Comparison of ENCODE assay signal across 1 cellular context in the genomic region with DNA sequence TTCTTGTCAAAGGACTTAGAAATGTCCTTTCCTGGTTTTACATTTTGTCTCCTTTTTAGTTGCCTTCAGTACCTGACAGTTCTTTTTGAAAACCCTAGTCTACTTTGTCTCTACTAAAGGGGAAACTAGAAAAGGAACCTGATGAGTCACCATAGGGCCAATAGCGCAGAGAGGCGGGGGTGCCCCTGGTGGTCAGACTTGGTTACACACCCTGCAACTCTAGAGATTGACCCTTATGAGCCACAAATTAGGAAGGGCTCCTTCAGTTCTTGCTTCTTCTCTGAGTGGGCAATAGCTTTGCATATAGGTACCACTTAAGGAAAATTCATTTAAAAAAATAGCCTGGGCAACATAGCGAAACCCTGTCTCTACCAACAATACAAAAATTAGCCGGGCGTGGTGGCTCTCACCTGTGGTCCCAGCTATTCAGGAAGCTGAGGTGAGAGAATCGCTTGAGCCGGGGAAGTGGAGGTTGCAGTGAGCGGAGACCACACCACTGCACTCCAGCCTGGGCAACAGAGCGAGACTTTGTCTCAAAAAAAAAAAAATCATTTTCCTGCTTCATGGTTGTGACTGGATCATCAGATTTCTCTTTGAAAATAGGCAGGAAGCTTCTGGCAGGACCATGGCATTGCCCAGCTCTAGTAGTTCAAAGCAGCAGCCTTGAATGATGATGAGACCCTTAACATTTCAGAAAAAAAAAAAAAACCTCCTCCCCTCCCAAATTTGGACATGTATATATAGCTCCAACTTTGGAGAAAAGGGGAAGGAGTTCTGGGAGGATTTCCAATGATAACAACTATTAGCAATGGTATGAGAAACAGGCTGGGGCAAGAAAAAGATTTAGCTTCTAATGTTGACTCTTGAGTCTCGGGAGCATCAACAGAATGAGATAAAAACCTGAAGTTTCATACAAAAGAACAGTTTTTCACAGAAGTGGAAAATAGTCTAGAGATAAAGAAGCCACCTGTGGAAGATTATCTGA.
TF ChIP-seq lines count a peak whose summit lies in the region.

No MANE protein-coding gene starts in this region.

TF ChIP-seq in GM12878, 131 proteins besides CTCF, POLR2A, EP300 and RAD21 (continued from another document and continues in another):
- TF ChIP-seq, protein P1, sequence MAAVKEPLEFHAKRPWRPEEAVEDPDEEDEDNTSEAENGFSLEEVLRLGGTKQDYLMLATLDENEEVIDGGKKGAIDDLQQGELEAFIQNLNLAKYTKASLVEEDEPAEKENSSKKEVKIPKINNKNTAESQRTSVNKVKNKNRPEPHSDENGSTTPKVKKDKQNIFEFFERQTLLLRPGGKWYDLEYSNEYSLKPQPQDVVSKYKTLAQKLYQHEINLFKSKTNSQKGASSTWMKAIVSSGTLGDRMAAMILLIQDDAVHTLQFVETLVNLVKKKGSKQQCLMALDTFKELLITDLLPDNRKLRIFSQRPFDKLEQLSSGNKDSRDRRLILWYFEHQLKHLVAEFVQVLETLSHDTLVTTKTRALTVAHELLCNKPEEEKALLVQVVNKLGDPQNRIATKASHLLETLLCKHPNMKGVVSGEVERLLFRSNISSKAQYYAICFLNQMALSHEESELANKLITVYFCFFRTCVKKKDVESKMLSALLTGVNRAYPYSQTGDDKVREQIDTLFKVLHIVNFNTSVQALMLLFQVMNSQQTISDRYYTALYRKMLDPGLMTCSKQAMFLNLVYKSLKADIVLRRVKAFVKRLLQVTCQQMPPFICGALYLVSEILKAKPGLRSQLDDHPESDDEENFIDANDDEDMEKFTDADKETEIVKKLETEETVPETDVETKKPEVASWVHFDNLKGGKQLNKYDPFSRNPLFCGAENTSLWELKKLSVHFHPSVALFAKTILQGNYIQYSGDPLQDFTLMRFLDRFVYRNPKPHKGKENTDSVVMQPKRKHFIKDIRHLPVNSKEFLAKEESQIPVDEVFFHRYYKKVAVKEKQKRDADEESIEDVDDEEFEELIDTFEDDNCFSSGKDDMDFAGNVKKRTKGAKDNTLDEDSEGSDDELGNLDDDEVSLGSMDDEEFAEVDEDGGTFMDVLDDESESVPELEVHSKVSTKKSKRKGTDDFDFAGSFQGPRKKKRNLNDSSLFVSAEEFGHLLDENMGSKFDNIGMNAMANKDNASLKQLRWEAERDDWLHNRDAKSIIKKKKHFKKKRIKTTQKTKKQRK (IDR thresholded peaks at IDR 0.05; ENCODE audit: low read depth, low read length) = no peak
- TF ChIP-seq, protein P2, sequence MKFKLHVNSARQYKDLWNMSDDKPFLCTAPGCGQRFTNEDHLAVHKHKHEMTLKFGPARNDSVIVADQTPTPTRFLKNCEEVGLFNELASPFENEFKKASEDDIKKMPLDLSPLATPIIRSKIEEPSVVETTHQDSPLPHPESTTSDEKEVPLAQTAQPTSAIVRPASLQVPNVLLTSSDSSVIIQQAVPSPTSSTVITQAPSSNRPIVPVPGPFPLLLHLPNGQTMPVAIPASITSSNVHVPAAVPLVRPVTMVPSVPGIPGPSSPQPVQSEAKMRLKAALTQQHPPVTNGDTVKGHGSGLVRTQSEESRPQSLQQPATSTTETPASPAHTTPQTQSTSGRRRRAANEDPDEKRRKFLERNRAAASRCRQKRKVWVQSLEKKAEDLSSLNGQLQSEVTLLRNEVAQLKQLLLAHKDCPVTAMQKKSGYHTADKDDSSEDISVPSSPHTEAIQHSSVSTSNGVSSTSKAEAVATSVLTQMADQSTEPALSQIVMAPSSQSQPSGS (IDR thresholded peaks at IDR 0.05; ENCODE audit: low read length) = peak; percentile 59; the same call in 1 of the 2 replicates
- no peak for TF ChIP-seq NR2C1 (IDR thresholded peaks at IDR 0.05)
- TF ChIP-seq MEF2B (IDR thresholded peaks at IDR 0.05; ENCODE audit: partially characterized antibody, poor library complexity, severe bottlenecking) = peak; percentile 11
- TF ChIP-seq BRCA1 (IDR thresholded peaks at IDR 0.05; ENCODE audit: low read depth, low read length) = no peak
- TF ChIP-seq CEBPB (IDR thresholded peaks at IDR 0.05; ENCODE audit: borderline replicate concordance in 1 of 2, low read depth in 2 of 2, low read length in 2 of 2) = no peak
- no peak for TF ChIP-seq PAX8 (IDR thresholded peaks at IDR 0.05)
- no peak for TF ChIP-seq BCLAF1 (IDR thresholded peaks at IDR 0.05)
- no peak for TF ChIP-seq CBFB (IDR thresholded peaks at IDR 0.05; ENCODE audit: low read depth)
- TF ChIP-seq, protein P3, sequence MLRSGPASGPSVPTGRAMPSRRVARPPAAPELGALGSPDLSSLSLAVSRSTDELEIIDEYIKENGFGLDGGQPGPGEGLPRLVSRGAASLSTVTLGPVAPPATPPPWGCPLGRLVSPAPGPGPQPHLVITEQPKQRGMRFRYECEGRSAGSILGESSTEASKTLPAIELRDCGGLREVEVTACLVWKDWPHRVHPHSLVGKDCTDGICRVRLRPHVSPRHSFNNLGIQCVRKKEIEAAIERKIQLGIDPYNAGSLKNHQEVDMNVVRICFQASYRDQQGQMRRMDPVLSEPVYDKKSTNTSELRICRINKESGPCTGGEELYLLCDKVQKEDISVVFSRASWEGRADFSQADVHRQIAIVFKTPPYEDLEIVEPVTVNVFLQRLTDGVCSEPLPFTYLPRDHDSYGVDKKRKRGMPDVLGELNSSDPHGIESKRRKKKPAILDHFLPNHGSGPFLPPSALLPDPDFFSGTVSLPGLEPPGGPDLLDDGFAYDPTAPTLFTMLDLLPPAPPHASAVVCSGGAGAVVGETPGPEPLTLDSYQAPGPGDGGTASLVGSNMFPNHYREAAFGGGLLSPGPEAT (IDR thresholded peaks at IDR 0.05; ENCODE audit: low read depth) = peak; percentile 51; the same call in 1 of the 2 replicates
- no peak for TF ChIP-seq ZNF274 (IDR thresholded peaks at IDR 0.05; ENCODE audit: insufficient read depth, insufficient read length)
- no peak for TF ChIP-seq EED (IDR thresholded peaks at IDR 0.05; ENCODE audit: low read depth)
- TF ChIP-seq ZNF217 (IDR thresholded peaks at IDR 0.05) = no peak
- TF ChIP-seq NFXL1 (IDR thresholded peaks at IDR 0.05; ENCODE audit: borderline replicate concordance) = no peak
- TF ChIP-seq YY1 (IDR thresholded peaks at IDR 0.05; ENCODE audit: low read depth, low read length) = peak; percentile 62; the same call in 1 of the 2 replicates
- no peak for TF ChIP-seq GATAD2B (conservative IDR thresholded peaks at IDR 0.05; ENCODE audit: low read depth)
- TF ChIP-seq, protein P4, sequence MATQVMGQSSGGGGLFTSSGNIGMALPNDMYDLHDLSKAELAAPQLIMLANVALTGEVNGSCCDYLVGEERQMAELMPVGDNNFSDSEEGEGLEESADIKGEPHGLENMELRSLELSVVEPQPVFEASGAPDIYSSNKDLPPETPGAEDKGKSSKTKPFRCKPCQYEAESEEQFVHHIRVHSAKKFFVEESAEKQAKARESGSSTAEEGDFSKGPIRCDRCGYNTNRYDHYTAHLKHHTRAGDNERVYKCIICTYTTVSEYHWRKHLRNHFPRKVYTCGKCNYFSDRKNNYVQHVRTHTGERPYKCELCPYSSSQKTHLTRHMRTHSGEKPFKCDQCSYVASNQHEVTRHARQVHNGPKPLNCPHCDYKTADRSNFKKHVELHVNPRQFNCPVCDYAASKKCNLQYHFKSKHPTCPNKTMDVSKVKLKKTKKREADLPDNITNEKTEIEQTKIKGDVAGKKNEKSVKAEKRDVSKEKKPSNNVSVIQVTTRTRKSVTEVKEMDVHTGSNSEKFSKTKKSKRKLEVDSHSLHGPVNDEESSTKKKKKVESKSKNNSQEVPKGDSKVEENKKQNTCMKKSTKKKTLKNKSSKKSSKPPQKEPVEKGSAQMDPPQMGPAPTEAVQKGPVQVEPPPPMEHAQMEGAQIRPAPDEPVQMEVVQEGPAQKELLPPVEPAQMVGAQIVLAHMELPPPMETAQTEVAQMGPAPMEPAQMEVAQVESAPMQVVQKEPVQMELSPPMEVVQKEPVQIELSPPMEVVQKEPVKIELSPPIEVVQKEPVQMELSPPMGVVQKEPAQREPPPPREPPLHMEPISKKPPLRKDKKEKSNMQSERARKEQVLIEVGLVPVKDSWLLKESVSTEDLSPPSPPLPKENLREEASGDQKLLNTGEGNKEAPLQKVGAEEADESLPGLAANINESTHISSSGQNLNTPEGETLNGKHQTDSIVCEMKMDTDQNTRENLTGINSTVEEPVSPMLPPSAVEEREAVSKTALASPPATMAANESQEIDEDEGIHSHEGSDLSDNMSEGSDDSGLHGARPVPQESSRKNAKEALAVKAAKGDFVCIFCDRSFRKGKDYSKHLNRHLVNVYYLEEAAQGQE (IDR thresholded peaks at IDR 0.05; ENCODE audit: low read depth, low read length) = no peak
- TF ChIP-seq LARP7 (IDR thresholded peaks at IDR 0.05) = no peak
- TF ChIP-seq PML (IDR thresholded peaks at IDR 0.05; ENCODE audit: low read length) = peak; percentile 39; the same call in 1 of the 2 replicates
- no peak for TF ChIP-seq KDM1A (IDR thresholded peaks at IDR 0.05; ENCODE audit: borderline replicate concordance)
- no peak for TF ChIP-seq TARDBP (IDR thresholded peaks at IDR 0.05; ENCODE audit: borderline replicate concordance)
- TF ChIP-seq NR2C2 (IDR thresholded peaks at IDR 0.05; ENCODE audit: borderline replicate concordance, control insufficient read depth, insufficient read length, low read depth) = no peak
- TF ChIP-seq NFYA (IDR thresholded peaks at IDR 0.05; ENCODE audit: borderline replicate concordance, low read depth, low read length) = no peak
- peak; percentile 85 for TF ChIP-seq JUNB (IDR thresholded peaks at IDR 0.05)
- TF ChIP-seq BHLHE40 (IDR thresholded peaks at IDR 0.05; ENCODE audit: borderline replicate concordance in 1 of 2, low read depth in 2 of 2, low read length in 1 of 2) = 0 out of 4 replicates have a peak, but pooled peaks of 1 of the 2 experiments have one; percentile 6
- TF ChIP-seq CREM (IDR thresholded peaks at IDR 0.05; ENCODE audit: low read depth) = no peak; the same call in 1 of the 2 replicates
- no peak for TF ChIP-seq ZNF384 (IDR thresholded peaks at IDR 0.05; ENCODE audit: borderline replicate concordance, low read depth, low read length)
- peak; percentile 51; the same call in 1 of the 2 replicates for TF ChIP-seq IRF3 (IDR thresholded peaks at IDR 0.05)
- 0 out of 2 replicates have a peak, but pooled peaks have one; percentile 10 for TF ChIP-seq RAD51 (IDR thresholded peaks at IDR 0.05)
- TF ChIP-seq ZBED1 (IDR thresholded peaks at IDR 0.05; ENCODE audit: borderline replicate concordance) = no peak; the same call in 1 of the 2 replicates
- TF ChIP-seq BMI1 (IDR thresholded peaks at IDR 0.05; ENCODE audit: borderline replicate concordance) = no peak
- TF ChIP-seq DPF2 (IDR thresholded peaks at IDR 0.05) = 0 out of 2 replicates have a peak, but pooled peaks have one; percentile 34
- TF ChIP-seq RCOR1 (conservative IDR thresholded peaks at IDR 0.05; ENCODE audit: low read depth, low read length) = no peak
- no peak for TF ChIP-seq ZBTB4 (CRISPR knock-in tag; IDR thresholded peaks at IDR 0.05)
